ENCODE assay signal across 17 cellular contexts in genomic region chr12:26822051-26822450, GRCh38.
"Had no signal": no experiment of that assay in that cellular context is flagged by ENCODE, and none has a peak within 500 bp of the region (broad histone marks: within the 10 kb centered on the region; RNA-seq: fewer than 3 reads in every experiment).

No MANE protein-coding gene starts in this region.

- ATAC-seq: stimulated activated memory B cell treated with anti-CD40 and anti-IgM and Interleukin-4, amounts not matched to agents 10 μg/mL and 1 μg/mL and 100 μg/mL, for 72 hours had no signal

- H3K4me3 ChIP-seq: esophagus muscularis mucosa, heart left ventricle, neural progenitor cell, pancreas, tibial artery had no signal

- FAIRE-seq: endometrium, islet of Langerhans, pancreas had no signal

- H3K9ac ChIP-seq: neural progenitor cell had no signal

- H3K4me1 ChIP-seq: neural progenitor cell, tibial artery had no signal

- H3K4me2 ChIP-seq: neural progenitor cell had no signal

- H3K27ac Mint-ChIP-seq: activated CD4-positive, alpha-beta memory T cell treated with anti-CD3 and anti-CD28 coated beads for 36 hours; activated naive CD8-positive, alpha-beta T cell; neural progenitor cell had no signal

- H3K4me3 Mint-ChIP-seq: activated CD4-positive, alpha-beta memory T cell treated with anti-CD3 and anti-CD28 coated beads for 36 hours; activated naive CD8-positive, alpha-beta T cell; neural progenitor cell; stimulated activated memory B cell treated with anti-CD40 and anti-IgM and Interleukin-4, amounts not matched to agents 10 μg/mL and 1 μg/mL and 100 μg/mL, for 72 hours had no signal

- H3K36me3 Mint-ChIP-seq: activated CD4-positive, alpha-beta memory T cell treated with anti-CD3 and anti-CD28 coated beads for 36 hours; neural progenitor cell; stimulated activated memory B cell treated with anti-CD40 and anti-IgM and Interleukin-4, amounts not matched to agents 10 μg/mL and 1 μg/mL and 100 μg/mL, for 72 hours had no signal

- H3K9me3 ChIP-seq: esophagus muscularis mucosa, heart left ventricle, pancreas, tibial artery had no signal

- H3K9me3 Mint-ChIP-seq: activated CD4-positive, alpha-beta memory T cell treated with anti-CD3 and anti-CD28 coated beads for 36 hours; neural progenitor cell; stimulated activated memory B cell treated with anti-CD40 and anti-IgM and Interleukin-4, amounts not matched to agents 10 μg/mL and 1 μg/mL and 100 μg/mL, for 72 hours had no signal

- H3K27me3 Mint-ChIP-seq: activated CD4-positive, alpha-beta memory T cell treated with anti-CD3 and anti-CD28 coated beads for 36 hours; activated naive CD8-positive, alpha-beta T cell; stimulated activated memory B cell treated with anti-CD40 and anti-IgM and Interleukin-4, amounts not matched to agents 10 μg/mL and 1 μg/mL and 100 μg/mL, for 72 hours had no signal

- H3K4me1 Mint-ChIP-seq: neural progenitor cell had no signal

- DNase-seq: activated CD4-positive, alpha-beta memory T cell treated with anti-CD3 and anti-CD28 coated beads for 36 hours; activated CD4-positive, alpha-beta T cell treated with anti-CD3 and anti-CD28 coated beads for 1 hour; activated gamma-delta T cell; activated T-cell treated with anti-CD3 and anti-CD28 coated beads, Interleukin-2, amount 50 U/mL, for 48 hours; dorsolateral prefrontal cortex; foreskin melanocyte; heart left ventricle; left ventricle myocardium superior; pancreas; T-helper 9 cell; tibial artery had no signal

- H3K27me3 ChIP-seq: dorsolateral prefrontal cortex, esophagus muscularis mucosa, heart left ventricle, neural progenitor cell, pancreas, tibial artery had no signal

- H3K27ac ChIP-seq: esophagus muscularis mucosa, neural progenitor cell, tibial artery had no signal

- H3K36me3 ChIP-seq: esophagus muscularis mucosa, neural progenitor cell, pancreas, tibial artery had no signal
